Comparison of ENCODE assay signal across 14 cellular contexts in genomic region chr22:46824348-46824909, GRCh38.
"Had no signal": no experiment of that assay in that cellular context is flagged by ENCODE, and none has a peak within 500 bp of the region (broad histone marks: within the 10 kb centered on the region; RNA-seq: fewer than 3 reads in every experiment).

No MANE protein-coding gene starts in this region.

- H3K9me3 ChIP-seq: esophagus squamous epithelium, right atrium auricular region, SJSA1 had no signal

- H3K27ac Mint-ChIP-seq: activated naive CD8-positive, alpha-beta T cell treated with anti-CD3 and anti-CD28 coated beads for 36 hours had no signal

- H3K4me1 ChIP-seq: parathyroid adenoma had no signal

- ATAC-seq: left colon had no signal

- H3K9ac ChIP-seq: parathyroid adenoma had no signal

- H3K4me3 ChIP-seq: dorsolateral prefrontal cortex, esophagus squamous epithelium, right atrium auricular region, SJSA1, skin epidermis, tibial nerve had no signal

- DNase-seq: activated CD4-positive, alpha-beta T cell treated with anti-CD3 and anti-CD28 coated beads for 4 hours; activated gamma-delta T cell; activated naive CD8-positive, alpha-beta T cell treated with anti-CD3 and anti-CD28 coated beads for 36 hours; brain microvascular endothelial cell; dorsolateral prefrontal cortex; esophagus squamous epithelium; foreskin fibroblast; left colon; T1000 had no signal

- H3K36me3 ChIP-seq: brain microvascular endothelial cell, right atrium auricular region, SJSA1 had no signal

- H3K27ac ChIP-seq: brain microvascular endothelial cell, dorsolateral prefrontal cortex, esophagus squamous epithelium, parathyroid adenoma, right atrium auricular region, SJSA1, skin epidermis, tibial nerve had no signal

- H3K27me3 Mint-ChIP-seq: activated naive CD8-positive, alpha-beta T cell treated with anti-CD3 and anti-CD28 coated beads for 36 hours had no signal

- H3K4me3 Mint-ChIP-seq: activated naive CD8-positive, alpha-beta T cell treated with anti-CD3 and anti-CD28 coated beads for 36 hours had no signal

- H3K27me3 ChIP-seq: brain microvascular endothelial cell, dorsolateral prefrontal cortex, esophagus squamous epithelium, right atrium auricular region, SJSA1, tibial nerve had no signal

- H2AFZ ChIP-seq: parathyroid adenoma had no signal
